ENCODE assay signal across 4 cellular contexts in genomic region chr4:71232846-71233245, GRCh38.
TF ChIP-seq lines count a peak whose summit lies in the region.

No MANE protein-coding gene starts in this region.

TF ChIP-seq in GM23338, 12 proteins besides CTCF, POLR2A, EP300 and RAD21 (continues in another document):
- TF ChIP-seq CREB1 (CRISPR knock-in tag; IDR thresholded peaks at IDR 0.05; ENCODE audit: low read depth) (no peak), ZNF331 (CRISPR knock-in tag; IDR thresholded peaks at IDR 0.05; ENCODE audit: low read depth) (no peak)

TF ChIP-seq in IMR-90, 13 proteins besides CTCF, POLR2A, EP300 and RAD21:
- TF ChIP-seq MXI1 (IDR thresholded peaks at IDR 0.05; ENCODE audit: borderline replicate concordance, low read depth, low read length), result no peak
- TF ChIP-seq CHD1 (IDR thresholded peaks at IDR 0.05; ENCODE audit: low read depth, low read length), result no peak

TF ChIP-seq in H1, 55 proteins besides CTCF, POLR2A, EP300 and RAD21:
- TF ChIP-seq YY1 (IDR thresholded peaks at IDR 0.05; ENCODE audit: low read depth, low read length) (no peak), POLR2AphosphoS5 (IDR thresholded peaks at IDR 0.05; ENCODE audit: low read depth, low read length) (no peak), BRCA1 (IDR thresholded peaks at IDR 0.05; ENCODE audit: low read depth, low read length) (no peak)

TF ChIP-seq in HEK293T, 16 proteins besides CTCF, POLR2A, EP300 and RAD21:
- TF ChIP-seq ELF4 (IDR thresholded peaks at IDR 0.05) (no peak), SUZ12 (IDR thresholded peaks at IDR 0.05) (no peak), SP1 (IDR thresholded peaks at IDR 0.05) (no peak), HDGF (IDR thresholded peaks at IDR 0.05; ENCODE audit: borderline replicate concordance) (no peak), ARNT (IDR thresholded peaks at IDR 0.05) (no peak), NFRKB (IDR thresholded peaks at IDR 0.05) (no peak)
